In the genomic region with DNA sequence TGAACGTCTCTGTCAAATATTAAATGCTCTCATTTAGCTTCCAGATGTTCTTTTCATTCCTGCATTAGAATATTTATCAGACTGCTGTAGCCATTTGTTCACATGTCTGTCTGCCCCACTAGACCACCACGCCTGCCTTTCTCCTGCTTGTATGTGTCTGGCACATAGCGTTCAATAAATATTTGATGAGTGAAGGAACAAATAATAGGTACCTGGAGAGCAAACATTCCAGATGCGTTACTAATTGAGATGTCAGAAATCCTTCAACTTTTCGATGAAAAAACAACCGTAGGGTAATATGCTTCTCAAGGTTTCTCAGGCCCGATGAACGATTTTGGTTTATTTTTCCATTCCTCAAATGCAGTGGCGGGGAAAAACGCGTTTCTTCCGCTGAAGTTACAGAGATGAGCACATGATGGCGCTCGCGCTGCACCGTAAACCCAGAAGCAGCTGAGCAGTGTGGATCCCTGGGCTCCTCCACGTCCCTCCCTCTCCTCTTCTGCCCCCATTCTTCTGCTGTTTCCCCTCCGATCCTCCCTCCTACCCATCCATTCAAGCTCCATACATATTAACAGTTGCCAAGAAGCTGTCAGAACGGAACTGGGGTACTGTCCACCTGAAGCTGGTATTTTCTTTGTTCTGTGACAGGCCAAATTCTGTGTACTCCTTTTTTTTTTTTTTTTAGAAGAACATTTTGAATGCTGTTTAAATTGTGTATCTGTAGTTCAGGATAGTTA, we compare ENCODE assay signal across 8 cellular contexts.
DNase-seq lines count a peak whose midpoint lies in the region; ATAC-seq and TF ChIP-seq lines count a peak whose summit lies in the region.

No MANE protein-coding gene starts in this region.

- H3K27me3 ChIP-seq in WERI-Rb-1 (ENCODE audit: insufficient read depth, low read depth, severe bottlenecking): no peaks in the 10 kb centered on the region

- TF ChIP-seq CTCF in AG10803 (conservative IDR thresholded peaks at IDR 0.05; ENCODE audit: low read length) (peak; percentile 88), WERI-Rb-1 (IDR thresholded peaks at IDR 0.05; ENCODE audit: low read depth, low read length) (peak; percentile 90)

- H3K4me3 ChIP-seq in AG10803 (ENCODE audit: low read length) (peak overlapping the region; percentile 47), WERI-Rb-1 (ENCODE audit: low read depth, low read length) (peak overlapping the region; percentile 32)

- intact Hi-C loops in head of caudate nucleus (cut with DNase I): loop anchor here (5.0 to 10.0 kb wide), 2 partner anchors 53 to 1401 kb away; no protein-coding TSS in a partner anchor

- peak; percentile 51 for DNase-seq in AG10803 (ENCODE audit: low read depth)
- peak; percentile 27 for DNase-seq in NCI-H2029 treated with DMSO at 0.1 percent for 48 hours (lab: John Stamatoyannopoulos, UW)
- DNase-seq in WERI-Rb-1: peak; percentile 64
- DNase-seq in head of caudate nucleus: peak; percentile 50 to 87 (median 76)
- peak; percentile 58 for DNase-seq in pons (ENCODE audit: low spot score)
- DNase-seq in NOMO-1 treated with DMSO at 0.1 percent for 48 hours (lab: John Stamatoyannopoulos, UW; ENCODE audit: unreplicated experiment): no peak
- DNase-seq in activated gamma-delta T cell (lab: John Stamatoyannopoulos, UW): no peak

- ATAC-seq in GM19395 (IDR thresholded peaks at IDR 0.05; ENCODE audit: unreplicated experiment): peak; percentile 67

- no peaks in the 10 kb centered on the region for H3K9me3 ChIP-seq in WERI-Rb-1 (ENCODE audit: severe bottlenecking)

- H3K27ac ChIP-seq in WERI-Rb-1: no peak overlapping the region

- no peaks in the 10 kb centered on the region for H3K36me3 ChIP-seq in WERI-Rb-1

Comparison
In these comparisons a context has a peak if more than half of its experiments do, and no peak if none do; other contexts are left out.
1. DNase-seq: peak in AG10803 (single experiment), NCI-H2029 treated with DMSO at 0.1 percent for 48 hours (single experiment), WERI-Rb-1 (single experiment), head of caudate nucleus (42 of 42) and pons (single experiment); none in NOMO-1 treated with DMSO at 0.1 percent for 48 hours (single experiment) and activated gamma-delta T cell (single experiment).